ENCODE assay signal across 1 cellular context in the genomic region with DNA sequence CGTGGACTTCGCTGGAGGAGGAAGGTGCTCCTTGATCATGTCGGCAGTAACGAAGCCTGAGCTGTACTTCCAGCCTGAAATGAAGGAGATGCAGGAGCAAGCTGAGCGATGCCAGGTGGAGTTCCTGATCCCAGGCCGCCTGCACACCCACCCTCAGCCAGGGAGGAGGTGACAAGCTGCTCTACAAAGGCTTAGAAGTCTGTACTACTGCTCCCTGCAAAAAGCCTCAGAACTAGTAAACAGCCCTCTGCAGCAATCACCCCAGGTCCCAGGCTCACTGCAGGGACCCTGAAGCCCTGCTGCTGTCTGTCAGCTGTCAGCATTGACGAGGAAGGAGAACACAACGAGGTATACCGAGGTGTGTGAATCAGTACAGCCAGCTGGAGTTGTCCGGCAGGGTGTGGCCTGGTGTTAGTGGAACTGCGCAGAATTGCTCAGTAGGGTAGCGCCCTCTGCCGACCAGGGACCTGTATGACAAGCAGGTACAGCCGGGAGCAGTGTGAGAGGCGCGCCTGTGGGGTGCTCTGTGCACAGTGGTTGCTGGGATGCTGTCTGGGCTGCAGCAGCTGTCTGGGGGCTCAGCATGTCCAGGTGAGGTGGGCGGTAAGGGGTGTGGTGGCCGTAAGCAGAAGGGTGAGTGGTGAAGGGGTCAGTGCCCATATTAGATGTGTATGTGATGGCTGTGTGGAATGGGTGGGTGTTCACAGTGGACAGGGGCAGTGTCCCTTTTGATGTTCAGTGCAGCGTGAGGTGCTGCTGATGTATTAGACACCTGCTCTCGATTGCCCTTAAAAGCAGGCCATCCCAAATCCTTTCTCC.
TF ChIP-seq lines count a peak whose summit lies in the region.

No MANE protein-coding gene starts in this region.

TF ChIP-seq in IMR-90, 13 proteins besides CTCF, POLR2A, EP300 and RAD21 (continued from another document):
- TF ChIP-seq, protein P1, sequence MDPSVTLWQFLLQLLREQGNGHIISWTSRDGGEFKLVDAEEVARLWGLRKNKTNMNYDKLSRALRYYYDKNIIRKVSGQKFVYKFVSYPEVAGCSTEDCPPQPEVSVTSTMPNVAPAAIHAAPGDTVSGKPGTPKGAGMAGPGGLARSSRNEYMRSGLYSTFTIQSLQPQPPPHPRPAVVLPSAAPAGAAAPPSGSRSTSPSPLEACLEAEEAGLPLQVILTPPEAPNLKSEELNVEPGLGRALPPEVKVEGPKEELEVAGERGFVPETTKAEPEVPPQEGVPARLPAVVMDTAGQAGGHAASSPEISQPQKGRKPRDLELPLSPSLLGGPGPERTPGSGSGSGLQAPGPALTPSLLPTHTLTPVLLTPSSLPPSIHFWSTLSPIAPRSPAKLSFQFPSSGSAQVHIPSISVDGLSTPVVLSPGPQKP (IDR thresholded peaks at IDR 0.05; ENCODE audit: borderline replicate concordance, low read depth, low read length), result no peak
